14 cellular contexts compared by ENCODE assay signal in genomic region chr15:40416056-40416455, GRCh38. TPM values are rescaled to one million over a fixed set of nuclear protein-coding genes. Genes with fewer than 3 reads are reported as not detected.
DNase-seq lines count a peak whose midpoint lies in the region; ATAC-seq, FAIRE-seq and TF ChIP-seq lines count a peak whose summit lies in the region.
"Had no signal": no experiment of that assay in that cellular context is flagged by ENCODE, and none has a peak within 500 bp of the region (broad histone marks: within the 10 kb centered on the region; RNA-seq: fewer than 3 reads in every experiment).

No MANE protein-coding gene starts in this region.

- CTCF ChIA-PET in HepG2 (lab: Yijun Ruan, JAX; ENCODE audit: low intra/inter-chr PET ratio, low total read pairs), result no interaction called here

- H3K79me2 ChIP-seq in HepG2 (ENCODE audit: insufficient read depth, low read length), result no peaks in the 10 kb centered on the region
- no peaks in the 10 kb centered on the region for H3K79me2 ChIP-seq in osteoblast (ENCODE audit: insufficient read depth, low read length)

- no peaks in the 10 kb centered on the region for H3K9me3 ChIP-seq in HepG2 (ENCODE audit: low read length)
- no peaks in the 10 kb centered on the region for H3K9me3 ChIP-seq in right lobe of liver
- H3K9me3 ChIP-seq in osteoblast (ENCODE audit: low read depth, low read length), result no peaks in the 10 kb centered on the region
- H3K9me3 ChIP-seq: BLaER1, HAP-1 had no signal

- no peak overlapping the region for H2AFZ ChIP-seq in HepG2 (ENCODE audit: low read length)
- no peak overlapping the region for H2AFZ ChIP-seq in osteoblast (ENCODE audit: low read length)

- POLR2A ChIA-PET in HepG2 (lab: Yijun Ruan, JAX), result no interaction called here

- H3K4me2 ChIP-seq in HepG2 (ENCODE audit: low read depth, low read length) (no peak overlapping the region), osteoblast (ENCODE audit: insufficient read depth, low read length) (no peak overlapping the region)
- H3K4me2 ChIP-seq: BLaER1 had no signal

- H3K4me3 ChIP-seq in HepG2 (replicated peaks in 1 of 3; ENCODE audit: insufficient read depth in 1 of 3, low read depth in 2 of 3, low read length in 3 of 3), result no peak overlapping the region
- no peak overlapping the region for H3K4me3 ChIP-seq in right lobe of liver
- H3K4me3 ChIP-seq in osteoblast (ENCODE audit: insufficient read depth, low read length), result no peak overlapping the region
- H3K4me3 ChIP-seq: BLaER1, HAP-1, K562 had no signal

- no TSS peak for BruUV-seq in HepG2 (replicated peaks; lab: Mats Ljungman, UMichigan)

- in situ Hi-C loops in HepG2 (cut with HindIII; ENCODE audit: extremely low pct_ligation_motif_present, low pct_unique_long_range_greater_than_20kb), result no loop called here

- H4K20me1 ChIP-seq in HepG2 (ENCODE audit: insufficient read depth, low read length) (no peaks in the 10 kb centered on the region; the same call in 1 of the 2 replicates), osteoblast (ENCODE audit: insufficient read depth, low read length) (peaks cover 9% of the 10 kb centered on the region)

- 100% methylated on average over 8 of the region's 14 CpGs for WGBS in HepG2 (ENCODE audit: low lambda C conversion rate)
- 100% methylated on average over 2 of the region's 14 CpGs for WGBS in right lobe of liver (ENCODE audit: insufficient coverage, low coverage, low lambda C conversion rate, missing lambda C conversion rate)

- no peak for DNase-seq in HepG2 (ENCODE audit: low spot score)
- DNase-seq in right lobe of liver, result no peak
- peak; percentile 25 for DNase-seq in osteoblast (ENCODE audit: insufficient read length, low spot score, missing footprints)
- no peak for DNase-seq in urothelium cell line (ENCODE audit: low spot score)
- DNase-seq in NCI-H526 treated with DMSO at 0.1 percent for 48 hours (lab: John Stamatoyannopoulos, UW), result no peak
- DNase-seq: 8988T; CD4-positive, alpha-beta memory T cell; DMS153; DMS79; GDM1 had no signal

- no peak for TF ChIP-seq RAD21 in HepG2 (CRISPR knock-in tag; IDR thresholded peaks at IDR 0.05)

- TF ChIP-seq POLR2A in HepG2 (IDR thresholded peaks at IDR 0.05; ENCODE audit: insufficient read depth in 1 of 2, low read depth in 2 of 2, low read length in 2 of 2) (no peak), right lobe of liver (IDR thresholded peaks at IDR 0.05) (no peak)

- H3K27me3 ChIP-seq in HepG2 (ENCODE audit: control insufficient read depth in 1 of 2, insufficient read depth in 2 of 2, low read length in 2 of 2) (no peaks in the 10 kb centered on the region; a peak in 1 of 5 replicates), right lobe of liver (no peaks in the 10 kb centered on the region), osteoblast (ENCODE audit: insufficient read depth, low read length) (no peaks in the 10 kb centered on the region)
- H3K27me3 ChIP-seq: BLaER1 had no signal

- intact Hi-C loops in HepG2 (cut with micrococcal nuclease; ENCODE audit: unreplicated experiment), result no loop called here
- intact Hi-C loops in right lobe of liver (cut with DNase I), result loop anchor here in 1 of 2 donors (10.0 kb wide), 1 partner anchor 51 kb away; no protein-coding TSS in a partner anchor

- H3K36me3 ChIP-seq in HepG2 (replicated peaks in 1 of 2; ENCODE audit: control insufficient read depth in 1 of 2, insufficient read depth in 2 of 2, low read length in 2 of 2), result peaks cover 22 to 46% of the 10 kb centered on the region in 2 experiments
- peaks cover 0 to 57% (median 30%) of the 10 kb centered on the region in 4 donors for H3K36me3 ChIP-seq in right lobe of liver
- peaks cover 67% of the 10 kb centered on the region for H3K36me3 ChIP-seq in osteoblast (ENCODE audit: insufficient read depth, low read length)

- no peak for TF ChIP-seq EP300 in HepG2 (IDR thresholded peaks at IDR 0.05; ENCODE audit: low read depth in 2 of 2, low read length in 2 of 2)
- no peak for TF ChIP-seq EP300 in HepG2 (CRISPR knock-in tag; IDR thresholded peaks at IDR 0.05; ENCODE audit: borderline replicate concordance)

- H3K9ac ChIP-seq in HepG2 (ENCODE audit: insufficient read depth, low read depth, low read length), result no peak overlapping the region
- H3K9ac ChIP-seq: BLaER1 had no signal

- H3K27ac ChIP-seq in HepG2 (ENCODE audit: extremely low read length, insufficient read depth, low read length) (no peak overlapping the region), right lobe of liver (no peak overlapping the region), osteoblast (ENCODE audit: low read depth, low read length) (no peak overlapping the region)
- H3K27ac ChIP-seq: BLaER1 had no signal

- ATAC-seq in HepG2, result no peak
- ATAC-seq in right lobe of liver, result no peak
- no peak for ATAC-seq in GM19463 (IDR thresholded peaks at IDR 0.05; ENCODE audit: unreplicated experiment)
- ATAC-seq: K562 had no signal

- TF ChIP-seq CTCF in HepG2 (CRISPR knock-in tag; IDR thresholded peaks at IDR 0.05), result no peak
- no peak for TF ChIP-seq CTCF in right lobe of liver (IDR thresholded peaks at IDR 0.05)
- TF ChIP-seq CTCF in osteoblast (IDR thresholded peaks at IDR 0.05; ENCODE audit: extremely low read depth, low read depth, low read length), result no peak

- peaks cover 21% of the 10 kb centered on the region for H3K4me1 ChIP-seq in HepG2 (ENCODE audit: insufficient read depth, low read length)
- peaks cover 0 to 32% (median 17%) of the 10 kb centered on the region in 4 donors for H3K4me1 ChIP-seq in right lobe of liver
- peaks cover under 1% of the 10 kb centered on the region for H3K4me1 ChIP-seq in osteoblast (ENCODE audit: insufficient read depth, low read length)
- H3K4me1 ChIP-seq: HAP-1 had no signal

- FAIRE-seq in HepG2 (lab: Jason Lieb, UNC) (no peak), urothelium cell line (lab: Jason Lieb, UNC) (peak; percentile 37)
- FAIRE-seq: K562 had no signal

RNA-seq across cellular contexts. Expression of gene IVD, which starts 10.5 kb away (rescaled TPM):
- total RNA-seq in HepG2 (2016; rRNA removed; fragmentation: Illumina TruSeq; extraction: Trizol), result 48.0 and 61.3 TPM in 2 replicates
- 10.0 and 11.4 TPM in 2 replicates for total RNA-seq in HepG2 (2016; cell fraction: cytosol; rRNA removed; fragmentation: Illumina TruSeq; extraction: Trizol; ENCODE audit: low read depth)
- total RNA-seq in HepG2 (2016; cell fraction: insoluble cytoplasmic fraction; rRNA removed; fragmentation: Illumina TruSeq; extraction: Trizol), result 52.6 and 57.5 TPM in 2 replicates
- 16.7 and 18.2 TPM in 2 replicates for total RNA-seq in HepG2 (2016; cell fraction: membrane; rRNA removed; fragmentation: Illumina TruSeq; extraction: Trizol)
- 53.6 and 56.9 TPM in 2 replicates for total RNA-seq in HepG2 (2016; cell fraction: nucleus; rRNA removed; fragmentation: Illumina TruSeq; extraction: Trizol)
- polyA plus RNA-seq in HepG2 (2011; rRNA removed), result 53.9 and 56.6 TPM in 2 replicates
- polyA plus RNA-seq in HepG2 (2011; cell fraction: cytosol; rRNA removed), result 51.5 and 58.7 TPM in 2 replicates
- polyA plus RNA-seq in HepG2 (2011; cell fraction: nucleus; rRNA removed), result 50.0 and 59.6 TPM in 2 replicates
- polyA plus RNA-seq in HepG2 (2012), result 38.1 and 46.1 TPM in 2 replicates
- polyA plus RNA-seq in HepG2 (2016; cell fraction: cytosol; fragmentation: Illumina TruSeq; extraction: Trizol; ENCODE audit: low read depth), result 4.8 and 5.5 TPM in 2 replicates
- polyA plus RNA-seq in HepG2 (2016; cell fraction: insoluble cytoplasmic fraction; fragmentation: Illumina TruSeq; extraction: Trizol; ENCODE audit: low read depth), result 49.0 and 58.9 TPM in 2 replicates
- polyA plus RNA-seq in HepG2 (2016; cell fraction: membrane; fragmentation: Illumina TruSeq; extraction: Trizol; ENCODE audit: low read depth), result 9.2 and 11.0 TPM in 2 replicates
- 72.4 and 89.1 TPM in 2 replicates for polyA plus RNA-seq in HepG2 (2016; cell fraction: nucleus; fragmentation: Illumina TruSeq; extraction: Trizol; ENCODE audit: insufficient read depth, low read depth)
- 75.5 and 101 TPM in 2 replicates for polyA minus RNA-seq in HepG2 (2011; rRNA and poly(A)+ RNA removed; ENCODE audit: low replicate concordance)
- polyA minus RNA-seq in HepG2 (2011; cell fraction: cytosol; rRNA and poly(A)+ RNA removed), result 31.7 and 40.8 TPM in 2 replicates
- 71.8 and 74.3 TPM in 2 replicates for polyA minus RNA-seq in HepG2 (2011; cell fraction: nucleus; rRNA and poly(A)+ RNA removed)
- total RNA-seq in right lobe of liver, result 100 to 1,000 TPM in 3 of 6 experiments, 10 to 100 TPM in 3; 89.7 to 231 (median 122) TPM
- 38.6 and 46.3 TPM in 2 replicates for total RNA-seq in osteoblast

RNA-seq across cellular contexts. Expression of gene BAHD1, which starts 24.7 kb away (rescaled TPM):
- total RNA-seq in HepG2 (2016; rRNA removed; fragmentation: Illumina TruSeq; extraction: Trizol) (8.1 and 8.7 TPM in 2 replicates), right lobe of liver (10 to 100 TPM in 1 of 6 experiments, 1 to 10 TPM in 5; 6.5 to 10.5 (median 9.0) TPM), osteoblast (10.0 and 10.5 TPM in 2 replicates)
- total RNA-seq in HepG2 (2016; cell fraction: cytosol; rRNA removed; fragmentation: Illumina TruSeq; extraction: Trizol; ENCODE audit: low read depth), result 1.8 and 1.9 TPM in 2 replicates
- 7.1 and 8.8 TPM in 2 replicates for total RNA-seq in HepG2 (2016; cell fraction: insoluble cytoplasmic fraction; rRNA removed; fragmentation: Illumina TruSeq; extraction: Trizol)
- total RNA-seq in HepG2 (2016; cell fraction: membrane; rRNA removed; fragmentation: Illumina TruSeq; extraction: Trizol), result 4.5 and 4.7 TPM in 2 replicates
- 9.6 and 13.1 TPM in 2 replicates for total RNA-seq in HepG2 (2016; cell fraction: nucleus; rRNA removed; fragmentation: Illumina TruSeq; extraction: Trizol)
- 3.3 and 3.8 TPM in 2 replicates for polyA plus RNA-seq in HepG2 (2011; rRNA removed)
- 2.3 and 2.4 TPM in 2 replicates for polyA plus RNA-seq in HepG2 (2011; cell fraction: cytosol; rRNA removed)
- polyA plus RNA-seq in HepG2 (2011; cell fraction: nucleus; rRNA removed), result 9.7 and 10.3 TPM in 2 replicates
- 6.2 and 8.0 TPM in 2 replicates for polyA plus RNA-seq in HepG2 (2012)
- polyA plus RNA-seq in HepG2 (2016; cell fraction: cytosol; fragmentation: Illumina TruSeq; extraction: Trizol; ENCODE audit: low read depth), result 0.53 and 0.62 TPM in 2 replicates
- 8.2 and 10.1 TPM in 2 replicates for polyA plus RNA-seq in HepG2 (2016; cell fraction: insoluble cytoplasmic fraction; fragmentation: Illumina TruSeq; extraction: Trizol; ENCODE audit: low read depth)
- polyA plus RNA-seq in HepG2 (2016; cell fraction: membrane; fragmentation: Illumina TruSeq; extraction: Trizol; ENCODE audit: low read depth), result 2.1 and 2.2 TPM in 2 replicates
- polyA plus RNA-seq in HepG2 (2016; cell fraction: nucleus; fragmentation: Illumina TruSeq; extraction: Trizol; ENCODE audit: insufficient read depth, low read depth), result 14.7 and 18.8 TPM in 2 replicates
- 6.1 and 10.5 TPM in 2 replicates for polyA minus RNA-seq in HepG2 (2011; rRNA and poly(A)+ RNA removed; ENCODE audit: low replicate concordance)
- 3.0 and 3.5 TPM in 2 replicates for polyA minus RNA-seq in HepG2 (2011; cell fraction: cytosol; rRNA and poly(A)+ RNA removed)
- 5.3 and 9.8 TPM in 2 replicates for polyA minus RNA-seq in HepG2 (2011; cell fraction: nucleus; rRNA and poly(A)+ RNA removed)

RNA-seq across cellular contexts. Expression of gene KNSTRN, which starts 33.5 kb away (rescaled TPM):
- total RNA-seq in HepG2 (2016; rRNA removed; fragmentation: Illumina TruSeq; extraction: Trizol) (62.3 and 82.1 TPM in 2 replicates), right lobe of liver (10 to 100 TPM in 4 of 6 experiments, 1 to 10 TPM in 2; 5.4 to 17.2 (median 11.2) TPM), osteoblast (19.9 and 28.6 TPM in 2 replicates)
- total RNA-seq in HepG2 (2016; cell fraction: cytosol; rRNA removed; fragmentation: Illumina TruSeq; extraction: Trizol; ENCODE audit: low read depth), result 28.6 and 31.3 TPM in 2 replicates
- total RNA-seq in HepG2 (2016; cell fraction: insoluble cytoplasmic fraction; rRNA removed; fragmentation: Illumina TruSeq; extraction: Trizol), result 60.3 and 80.7 TPM in 2 replicates
- 43.2 and 48.2 TPM in 2 replicates for total RNA-seq in HepG2 (2016; cell fraction: membrane; rRNA removed; fragmentation: Illumina TruSeq; extraction: Trizol)
- 31.0 and 33.7 TPM in 2 replicates for total RNA-seq in HepG2 (2016; cell fraction: nucleus; rRNA removed; fragmentation: Illumina TruSeq; extraction: Trizol)
- polyA plus RNA-seq in HepG2 (2011; rRNA removed), result 12.9 and 20.3 TPM in 2 replicates
- polyA plus RNA-seq in HepG2 (2011; cell fraction: cytosol; rRNA removed), result 11.9 and 12.5 TPM in 2 replicates
- polyA plus RNA-seq in HepG2 (2011; cell fraction: nucleus; rRNA removed), result 10.3 and 10.6 TPM in 2 replicates
- 13.8 and 21.5 TPM in 2 replicates for polyA plus RNA-seq in HepG2 (2012)
- polyA plus RNA-seq in HepG2 (2016; cell fraction: cytosol; fragmentation: Illumina TruSeq; extraction: Trizol; ENCODE audit: low read depth), result 15.1 and 18.4 TPM in 2 replicates
- polyA plus RNA-seq in HepG2 (2016; cell fraction: insoluble cytoplasmic fraction; fragmentation: Illumina TruSeq; extraction: Trizol; ENCODE audit: low read depth), result 70.7 and 72.8 TPM in 2 replicates
- polyA plus RNA-seq in HepG2 (2016; cell fraction: membrane; fragmentation: Illumina TruSeq; extraction: Trizol; ENCODE audit: low read depth), result 25.7 and 26.6 TPM in 2 replicates
- 48.7 and 55.8 TPM in 2 replicates for polyA plus RNA-seq in HepG2 (2016; cell fraction: nucleus; fragmentation: Illumina TruSeq; extraction: Trizol; ENCODE audit: insufficient read depth, low read depth)
- polyA minus RNA-seq in HepG2 (2011; rRNA and poly(A)+ RNA removed; ENCODE audit: low replicate concordance), result 9.8 and 86.6 TPM in 2 replicates
- polyA minus RNA-seq in HepG2 (2011; cell fraction: cytosol; rRNA and poly(A)+ RNA removed), result 9.2 and 11.1 TPM in 2 replicates
- polyA minus RNA-seq in HepG2 (2011; cell fraction: nucleus; rRNA and poly(A)+ RNA removed), result 17.2 and 23.4 TPM in 2 replicates

RNA-seq across cellular contexts. Expression of gene CHST14, which starts 54.7 kb away (rescaled TPM):
- total RNA-seq in HepG2 (2016; rRNA removed; fragmentation: Illumina TruSeq; extraction: Trizol), result 6.4 and 12.4 TPM in 2 replicates
- total RNA-seq in HepG2 (2016; cell fraction: cytosol; rRNA removed; fragmentation: Illumina TruSeq; extraction: Trizol; ENCODE audit: low read depth), result 1.7 and 1.9 TPM in 2 replicates
- 5.9 and 12.8 TPM in 2 replicates for total RNA-seq in HepG2 (2016; cell fraction: insoluble cytoplasmic fraction; rRNA removed; fragmentation: Illumina TruSeq; extraction: Trizol)
- 6.3 and 7.3 TPM in 2 replicates for total RNA-seq in HepG2 (2016; cell fraction: membrane; rRNA removed; fragmentation: Illumina TruSeq; extraction: Trizol)
- total RNA-seq in HepG2 (2016; cell fraction: nucleus; rRNA removed; fragmentation: Illumina TruSeq; extraction: Trizol), result 12.7 and 15.0 TPM in 2 replicates
- 8.6 and 8.9 TPM in 2 replicates for polyA plus RNA-seq in HepG2 (2011; rRNA removed)
- polyA plus RNA-seq in HepG2 (2011; cell fraction: cytosol; rRNA removed), result 9.6 and 9.8 TPM in 2 replicates
- 4.4 and 4.5 TPM in 2 replicates for polyA plus RNA-seq in HepG2 (2011; cell fraction: nucleus; rRNA removed)
- polyA plus RNA-seq in HepG2 (2012), result 9.6 and 9.8 TPM in 2 replicates
- polyA plus RNA-seq in HepG2 (2016; cell fraction: cytosol; fragmentation: Illumina TruSeq; extraction: Trizol; ENCODE audit: low read depth), result 3.1 and 3.8 TPM in 2 replicates
- 10.8 and 12.3 TPM in 2 replicates for polyA plus RNA-seq in HepG2 (2016; cell fraction: insoluble cytoplasmic fraction; fragmentation: Illumina TruSeq; extraction: Trizol; ENCODE audit: low read depth)
- polyA plus RNA-seq in HepG2 (2016; cell fraction: membrane; fragmentation: Illumina TruSeq; extraction: Trizol; ENCODE audit: low read depth), result 6.3 and 7.2 TPM in 2 replicates
- polyA plus RNA-seq in HepG2 (2016; cell fraction: nucleus; fragmentation: Illumina TruSeq; extraction: Trizol; ENCODE audit: insufficient read depth, low read depth), result 35.3 and 38.8 TPM in 2 replicates
- 10.7 and 13.2 TPM in 2 replicates for polyA minus RNA-seq in HepG2 (2011; rRNA and poly(A)+ RNA removed; ENCODE audit: low replicate concordance)
- 7.1 and 8.4 TPM in 2 replicates for polyA minus RNA-seq in HepG2 (2011; cell fraction: cytosol; rRNA and poly(A)+ RNA removed)
- 3.0 and 3.2 TPM in 2 replicates for polyA minus RNA-seq in HepG2 (2011; cell fraction: nucleus; rRNA and poly(A)+ RNA removed)
- 1 to 10 TPM; 2.9 to 5.7 (median 4.8) TPM for total RNA-seq in right lobe of liver
- 13.4 and 13.6 TPM in 2 replicates for total RNA-seq in osteoblast

RNA-seq across cellular contexts. Expression of gene DISP2, which starts 58.0 kb away (rescaled TPM):
- total RNA-seq in HepG2 (2016; rRNA removed; fragmentation: Illumina TruSeq; extraction: Trizol) (0.09 and 0.15 TPM in 2 replicates), right lobe of liver (under 1 TPM; 0.06 to 0.71 (median 0.16) TPM), osteoblast (0.29 and 0.36 TPM in 2 replicates)
- 0.20 TPM in 1 of 2 replicates, not detected in the other for total RNA-seq in HepG2 (2016; cell fraction: cytosol; rRNA removed; fragmentation: Illumina TruSeq; extraction: Trizol; ENCODE audit: low read depth)
- 0.01 and 0.15 TPM in 2 replicates for total RNA-seq in HepG2 (2016; cell fraction: insoluble cytoplasmic fraction; rRNA removed; fragmentation: Illumina TruSeq; extraction: Trizol)
- 0.14 and 0.25 TPM in 2 replicates for total RNA-seq in HepG2 (2016; cell fraction: membrane; rRNA removed; fragmentation: Illumina TruSeq; extraction: Trizol)
- total RNA-seq in HepG2 (2016; cell fraction: nucleus; rRNA removed; fragmentation: Illumina TruSeq; extraction: Trizol), result 0.09 and 0.88 TPM in 2 replicates
- 0.07 and 0.32 TPM in 2 replicates for polyA plus RNA-seq in HepG2 (2011; rRNA removed)
- polyA plus RNA-seq in HepG2 (2011; cell fraction: cytosol; rRNA removed), result 0.03 and 0.05 TPM in 2 replicates
- polyA plus RNA-seq in HepG2 (2011; cell fraction: nucleus; rRNA removed), result 0.12 and 0.14 TPM in 2 replicates
- 0.03 and 0.12 TPM in 2 replicates for polyA plus RNA-seq in HepG2 (2012)
- 0.01 and 0.08 TPM in 2 replicates for polyA plus RNA-seq in HepG2 (2016; cell fraction: cytosol; fragmentation: Illumina TruSeq; extraction: Trizol; ENCODE audit: low read depth)
- polyA plus RNA-seq in HepG2 (2016; cell fraction: insoluble cytoplasmic fraction; fragmentation: Illumina TruSeq; extraction: Trizol; ENCODE audit: low read depth), result 0.03 and 0.20 TPM in 2 replicates
- 0.26 and 0.30 TPM in 2 replicates for polyA plus RNA-seq in HepG2 (2016; cell fraction: membrane; fragmentation: Illumina TruSeq; extraction: Trizol; ENCODE audit: low read depth)
- 1.5 and 2.3 TPM in 2 replicates for polyA plus RNA-seq in HepG2 (2016; cell fraction: nucleus; fragmentation: Illumina TruSeq; extraction: Trizol; ENCODE audit: insufficient read depth, low read depth)
- polyA minus RNA-seq in HepG2 (2011; rRNA and poly(A)+ RNA removed; ENCODE audit: low replicate concordance), result 0.40 and 1.0 TPM in 2 replicates
- 0.09 and 0.59 TPM in 2 replicates for polyA minus RNA-seq in HepG2 (2011; cell fraction: cytosol; rRNA and poly(A)+ RNA removed)
- polyA minus RNA-seq in HepG2 (2011; cell fraction: nucleus; rRNA and poly(A)+ RNA removed), result 0.37 and 0.64 TPM in 2 replicates
